8 cellular contexts compared by ENCODE assay signal in genomic region chr9:78032599-78033457, GRCh38. TPM values are rescaled to one million over a fixed set of nuclear protein-coding genes. Genes with fewer than 3 reads are reported as not detected.
DNase-seq lines count a peak whose midpoint lies in the region; ATAC-seq, FAIRE-seq and TF ChIP-seq lines count a peak whose summit lies in the region.

No MANE protein-coding gene starts in this region.

- H3K4me3 ChIP-seq in endothelial cell of umbilical vein (replicated peaks in 1 of 3; ENCODE audit: insufficient read depth in 1 of 3, low read depth in 1 of 3, low read length in 3 of 3) = peak overlapping the region; percentile 58 to 95 (median 84)

- peaks cover 2% of the 10 kb centered on the region for H4K20me1 ChIP-seq in endothelial cell of umbilical vein (replicated peaks; ENCODE audit: control insufficient read depth, extremely low read depth, insufficient read depth, low read length)

- peak; percentile 67 for FAIRE-seq in endothelial cell of umbilical vein (lab: Jason Lieb, UNC)

- no peak for TF ChIP-seq CTCF in endothelial cell of umbilical vein (IDR thresholded peaks at IDR 0.05; ENCODE audit: extremely low read depth in 1 of 2, insufficient read depth in 1 of 2, low read depth in 1 of 2, low read length in 2 of 2)
- no peak for TF ChIP-seq CTCF in neural crest cell (conservative IDR thresholded peaks at IDR 0.05)

- peaks cover 51% of the 10 kb centered on the region for H3K4me1 Mint-ChIP-seq in neural crest cell

- intact Hi-C loops in endothelial cell of umbilical vein (cut with micrococcal nuclease) = loop anchor here (5.0 to 10.0 kb wide), 4 partner anchors 71 to 858 kb away; partner anchors contain the start of gene VPS13A

- no peaks in the 10 kb centered on the region for H3K9me1 ChIP-seq in endothelial cell of umbilical vein (replicated peaks; ENCODE audit: control insufficient read depth, extremely low read depth, insufficient read depth, low read length)

- peak overlapping the region; percentile 86 for H2AFZ ChIP-seq in endothelial cell of umbilical vein (ENCODE audit: low read depth, low read length)

- H3K4me2 ChIP-seq in endothelial cell of umbilical vein (ENCODE audit: insufficient read depth, low read length) = peak overlapping the region; percentile 98

- ATAC-seq in HG02610 (IDR thresholded peaks at IDR 0.05; ENCODE audit: unreplicated experiment) = no peak
- no peak for ATAC-seq in HG03097 (IDR thresholded peaks at IDR 0.05; ENCODE audit: low FRiP score, unreplicated experiment)
- ATAC-seq in HG03442 (IDR thresholded peaks at IDR 0.05; ENCODE audit: unreplicated experiment) = no peak

- H3K36me3 Mint-ChIP-seq in neural crest cell (ENCODE audit: low read depth) = no peaks in the 10 kb centered on the region

- H3K4me3 Mint-ChIP-seq in neural crest cell = peak overlapping the region; percentile 94

- DNase-seq in NCI-H1436 (lab: John Stamatoyannopoulos, UW) = peak; percentile 31
- DNase-seq in NCI-H1436 treated with DMSO at 0.1 percent for 48 hours (lab: John Stamatoyannopoulos, UW) = no peak
- peak; percentile 65 for DNase-seq in RKO (ENCODE audit: low spot score)
- peak; percentile 40 for DNase-seq in endothelial cell of umbilical vein (ENCODE audit: low read depth, low spot score)
- DNase-seq in neural crest cell (ENCODE audit: low read depth, low spot score) = no peak

- peak overlapping the region; percentile 94 for H3K27ac ChIP-seq in endothelial cell of umbilical vein (ENCODE audit: insufficient read depth, low read depth, low read length)

- H3K9ac ChIP-seq in endothelial cell of umbilical vein (replicated peaks; ENCODE audit: extremely low read depth, insufficient read depth, low read length) = peak overlapping the region; percentile 95

- peak overlapping the region; percentile 96 for H3K27ac Mint-ChIP-seq in neural crest cell (ENCODE audit: unreplicated experiment)

- H3K36me3 ChIP-seq in endothelial cell of umbilical vein (ENCODE audit: control insufficient read depth in 2 of 2, extremely low read depth in 1 of 2, insufficient read depth in 2 of 2, low read length in 2 of 2) = no peaks in the 10 kb centered on the region

- no peaks in the 10 kb centered on the region for H3K9me3 ChIP-seq in endothelial cell of umbilical vein (replicated peaks; ENCODE audit: control insufficient read depth, insufficient read depth, low read length)

- POLR2A ChIA-PET in endothelial cell of umbilical vein (lab: Charles Lee) = interaction anchor here (0.5 kb wide), 1 partner anchor 12 kb away, joined by 3 read pairs; no protein-coding TSS in a partner anchor

- peaks cover 39% of the 10 kb centered on the region for H3K4me1 ChIP-seq in endothelial cell of umbilical vein (ENCODE audit: control insufficient read depth, extremely low read depth, insufficient read depth, low read length)

- no peaks in the 10 kb centered on the region for H3K27me3 ChIP-seq in endothelial cell of umbilical vein (ENCODE audit: control insufficient read depth in 2 of 2, insufficient read depth in 2 of 2, low read length in 2 of 2)

- no peaks in the 10 kb centered on the region for H3K9me3 Mint-ChIP-seq in neural crest cell

- H3K27me3 Mint-ChIP-seq in neural crest cell (ENCODE audit: low read depth) = no peaks in the 10 kb centered on the region

- TSS peak; percentile 76 for BruUV-seq in endothelial cell of umbilical vein (replicated peaks; lab: Mats Ljungman, UMichigan)

- H3K79me2 ChIP-seq in endothelial cell of umbilical vein (ENCODE audit: control insufficient read depth, insufficient read depth, low read length) = peaks cover 33% of the 10 kb centered on the region

- dilution Hi-C loops in endothelial cell of umbilical vein (cut with MboI; ENCODE audit: extremely low pct_ligation_motif_present, low sequenced_read_pairs) = no loop called here

- TF ChIP-seq POLR2A in endothelial cell of umbilical vein (IDR thresholded peaks at IDR 0.05; ENCODE audit: low read depth, low read length) = no peak

- CTCF ChIA-PET in endothelial cell of umbilical vein (lab: Charles Lee) = interaction anchor here (0.7 to 14.2 kb wide), 10 partner anchors 11 to 281 kb away, joined by 3 to 431 read pairs (median 5); no protein-coding TSS in a partner anchor

TF ChIP-seq in endothelial cell of umbilical vein, 7 proteins besides CTCF, POLR2A, EP300 and RAD21:
- TF ChIP-seq FOS (IDR thresholded peaks at IDR 0.05; ENCODE audit: borderline replicate concordance, insufficient read depth, low read length) = no peak

RNA-seq across cellular contexts. Expression of gene GNAQ, which starts 1.2 kb away (rescaled TPM):
- total RNA-seq in endothelial cell of umbilical vein (61.8 and 67.3 TPM in 2 replicates), neural crest cell (53.3 and 59.1 TPM in 2 replicates)
- polyA plus RNA-seq in endothelial cell of umbilical vein = 23.4 and 26.1 TPM in 2 replicates
- polyA plus RNA-seq in endothelial cell of umbilical vein (2011; cell fraction: cytosol; rRNA removed) = 24.7 and 28.5 TPM in 2 replicates
- polyA plus RNA-seq in endothelial cell of umbilical vein (2011; cell fraction: nucleus; rRNA removed) = 44.5 and 53.0 TPM in 2 replicates
- 44.6 and 53.3 TPM in 2 replicates for polyA plus RNA-seq in endothelial cell of umbilical vein (2012)
- polyA minus RNA-seq in endothelial cell of umbilical vein = 63.0 and 88.3 TPM in 2 replicates
- polyA minus RNA-seq in endothelial cell of umbilical vein (2011; cell fraction: cytosol; rRNA and poly(A)+ RNA removed) = 7.8 TPM
- 43.5 and 56.2 TPM in 2 replicates for polyA minus RNA-seq in endothelial cell of umbilical vein (2011; cell fraction: nucleus; rRNA and poly(A)+ RNA removed)

Comparison
In these comparisons a context has a peak if more than half of its experiments do, and no peak if none do; other contexts are left out.
1. DNase-seq: peak in NCI-H1436 (single experiment), RKO (single experiment) and endothelial cell of umbilical vein (single experiment); none in NCI-H1436 treated with DMSO at 0.1 percent for 48 hours (single experiment) and neural crest cell (single experiment).